8 cellular contexts compared by ENCODE assay signal in genomic region chr2:157492189-157492773, GRCh38. TPM values are rescaled to one million over a fixed set of nuclear protein-coding genes. Genes with fewer than 3 reads are reported as not detected.
DNase-seq lines count a peak whose midpoint lies in the region; ATAC-seq and TF ChIP-seq lines count a peak whose summit lies in the region.

No MANE protein-coding gene starts in this region.

- peak; percentile 99 for ATAC-seq in GM21515 (IDR thresholded peaks at IDR 0.05; ENCODE audit: unreplicated experiment)

- H3K36me3 ChIP-seq in DOHH2 (ENCODE audit: control insufficient read depth, low read length) (no peaks in the 10 kb centered on the region), neuronal stem cell (replicated peaks in 1 of 2; ENCODE audit: control insufficient read depth in 2 of 2, insufficient read depth in 2 of 2, low read length in 2 of 2) (no peaks in the 10 kb centered on the region), thyroid gland (no peaks in the 10 kb centered on the region)

- no peaks in the 10 kb centered on the region for H3K27me3 ChIP-seq in DOHH2 (ENCODE audit: control insufficient read depth, low read length)
- H3K27me3 ChIP-seq in neuronal stem cell (ENCODE audit: control insufficient read depth in 3 of 3, insufficient read depth in 3 of 3, low read depth in 1 of 3, low read length in 3 of 3) = peaks cover 0 to 4% (median 0%) of the 10 kb centered on the region in 3 experiments
- H3K27me3 ChIP-seq in thyroid gland = no peaks in the 10 kb centered on the region

- TF ChIP-seq CTCF in DOHH2 (IDR thresholded peaks at IDR 0.05; ENCODE audit: low read depth, low read length, poor library complexity, severe bottlenecking) = peak; percentile 81
- peak; percentile 86 for TF ChIP-seq CTCF in fibroblast of mammary gland (conservative IDR thresholded peaks at IDR 0.05; ENCODE audit: control insufficient read depth, insufficient read depth, low read depth, low read length)
- peak; percentile 47 to 72 (median 53) for TF ChIP-seq CTCF in thyroid gland (IDR thresholded peaks at IDR 0.05)

- H3K4me1 ChIP-seq in DOHH2 (ENCODE audit: control insufficient read depth, low read length) = peaks cover 11% of the 10 kb centered on the region
- peaks cover 0 to 3% of the 10 kb centered on the region in 2 donors for H3K4me1 ChIP-seq in neuronal stem cell (ENCODE audit: control insufficient read depth in 2 of 2, insufficient read depth in 1 of 2, low read depth in 1 of 2, low read length in 2 of 2)
- H3K4me1 ChIP-seq in thyroid gland = no peaks in the 10 kb centered on the region

- no peak overlapping the region for H2BK15ac ChIP-seq in neuronal stem cell (ENCODE audit: low read length)

- H3K4ac ChIP-seq in neuronal stem cell (ENCODE audit: low read length) = no peak overlapping the region

- H4K20me1 ChIP-seq in DOHH2 (ENCODE audit: control insufficient read depth, insufficient read depth, low read depth, low read length) = no peaks in the 10 kb centered on the region

- H3K9me3 ChIP-seq in DOHH2 (ENCODE audit: control insufficient read depth, insufficient read depth, low read length) (no peaks in the 10 kb centered on the region), neuronal stem cell (replicated peaks in 1 of 2; ENCODE audit: control insufficient read depth in 2 of 2, insufficient read depth in 1 of 2, low read depth in 1 of 2, low read length in 2 of 2) (no peaks in the 10 kb centered on the region), thyroid gland (no peaks in the 10 kb centered on the region)

- no peak for TF ChIP-seq POLR2A in thyroid gland (IDR thresholded peaks at IDR 0.05)

- no peak overlapping the region for H3K14ac ChIP-seq in neuronal stem cell (ENCODE audit: low read length)

- H3K18ac ChIP-seq in neuronal stem cell (ENCODE audit: low read length) = no peak overlapping the region

- H3K4me2 ChIP-seq in DOHH2 (ENCODE audit: low read length) (no peak overlapping the region), neuronal stem cell (ENCODE audit: insufficient read depth, low read length, poor library complexity, severe bottlenecking) (no peak overlapping the region)

- no peak overlapping the region for H2BK120ac ChIP-seq in neuronal stem cell (ENCODE audit: low read depth, low read length)

- DNase-seq in HT1080 (ENCODE audit: low read depth) (peak; percentile 56), OCI-M1 (lab: John Stamatoyannopoulos, UW) (peak; percentile 81), fibroblast of mammary gland (ENCODE audit: low read depth) (peak; percentile 68), neuronal stem cell (ENCODE audit: low spot score) (peak; percentile 41), thyroid gland (peak; percentile 56 to 63)
- peak; percentile 77 to 80 for DNase-seq in activated T-cell treated with anti-CD3 and anti-CD28 coated beads, Interleukin-2, amount 50 U/mL, for 48 hours

- H2AFZ ChIP-seq in neuronal stem cell (ENCODE audit: low read length) = no peak overlapping the region

- no peak overlapping the region for H2AK5ac ChIP-seq in neuronal stem cell (ENCODE audit: low read depth, low read length)

- H3K4me3 ChIP-seq in DOHH2 (ENCODE audit: low read length) (no peak overlapping the region), fibroblast of mammary gland (ENCODE audit: control insufficient read depth, low read depth, low read length) (no peak overlapping the region), neuronal stem cell (ENCODE audit: low read length in 2 of 2) (no peak overlapping the region), thyroid gland (replicated peaks in 1 of 3) (no peak overlapping the region)

- no peak overlapping the region for H2BK12ac ChIP-seq in neuronal stem cell (ENCODE audit: low read length)

- no peaks in the 10 kb centered on the region for H3K9me2 ChIP-seq in DOHH2 (replicated peaks; ENCODE audit: control insufficient read depth, low read length)

- H3K9ac ChIP-seq in neuronal stem cell (ENCODE audit: low read depth, low read length, poor library complexity) = no peak overlapping the region

- no peak overlapping the region for H4K8ac ChIP-seq in neuronal stem cell (ENCODE audit: low read depth, low read length)

- H3K27ac ChIP-seq in DOHH2 (ENCODE audit: low read depth, low read length) (no peak overlapping the region), neuronal stem cell (replicated peaks; ENCODE audit: low read length) (no peak overlapping the region), thyroid gland (no peak overlapping the region)

- H3K79me1 ChIP-seq in neuronal stem cell (ENCODE audit: low read depth, low read length) = no peaks in the 10 kb centered on the region

- H3F3A ChIP-seq in DOHH2 (ENCODE audit: control insufficient read depth, insufficient read depth) = no peaks in the 10 kb centered on the region

- H3K79me2 ChIP-seq in DOHH2 (ENCODE audit: control insufficient read depth, low read length) = no peaks in the 10 kb centered on the region

- no CpG with 5 or more reads among the region's 5 CpGs for WGBS in neuronal stem cell (ENCODE audit: extremely low coverage in 2 of 2, insufficient read length in 2 of 2, insufficient replicate concordance in 1 of 2), 2 donors
- WGBS in thyroid gland, 2 donors = 15 to 16% methylated on average over 5 of the region's 5 CpGs

- H2BK5ac ChIP-seq in neuronal stem cell (ENCODE audit: low read length) = no peak overlapping the region

- intact Hi-C loops in thyroid gland (cut with DNase I) = no loop called here

- no peak overlapping the region for H3K23ac ChIP-seq in neuronal stem cell (ENCODE audit: low read depth, low read length, poor library complexity)

- H4K91ac ChIP-seq in neuronal stem cell (ENCODE audit: low read depth, low read length, poor library complexity) = no peak overlapping the region

RNA-seq across cellular contexts. Expression of gene CYTIP, which starts 48.4 kb away (rescaled TPM):
- not detected in 2 replicates for total RNA-seq in HT1080 (2014; rRNA removed; shearing (Covaris generic))
- polyA plus RNA-seq in HT1080 (2015; cell fraction: cytosol; rRNA removed) = 0.06 TPM in 1 of 2 replicates, not detected in the other
- not detected in 2 replicates for polyA plus RNA-seq in HT1080 (2015; cell fraction: nucleus; rRNA removed)
- 0.03 TPM for polyA plus RNA-seq in neuronal stem cell (2013, experiment 1 of 2)
- polyA plus RNA-seq in neuronal stem cell (2013, experiment 2 of 2) = not detected
- total RNA-seq in thyroid gland = 10 to 100 TPM in 1 of 4 donors, 1 to 10 TPM in 3; 3.2 to 10.6 (median 7.2) TPM
